Comparison of ENCODE assay signal across 16 cellular contexts in genomic region chr11:79902493-79902892, GRCh38.
DNase-seq lines count a peak whose midpoint lies in the region; ATAC-seq and TF ChIP-seq lines count a peak whose summit lies in the region.
"Had no signal": no experiment of that assay in that cellular context is flagged by ENCODE, and none has a peak within 500 bp of the region (broad histone marks: within the 10 kb centered on the region; RNA-seq: fewer than 3 reads in every experiment).

No MANE protein-coding gene starts in this region.

- no peak overlapping the region for H2BK120ac ChIP-seq in mesendoderm (ENCODE audit: low read depth, low read length)

- no peak overlapping the region for H2AK5ac ChIP-seq in mesendoderm (ENCODE audit: low read length)

- H3K4me2 ChIP-seq in mesendoderm (ENCODE audit: low read length): no peak overlapping the region

- H3K4me1 ChIP-seq in mesendoderm (ENCODE audit: control insufficient read depth, low read depth, low read length): no peaks in the 10 kb centered on the region

- no peaks in the 10 kb centered on the region for H3K79me2 ChIP-seq in mesendoderm (ENCODE audit: control insufficient read depth, insufficient read depth, low read length)

- ATAC-seq in HG03139 (IDR thresholded peaks at IDR 0.05; ENCODE audit: unreplicated experiment): no peak
- ATAC-seq: activated CD4-positive, alpha-beta T cell treated with anti-CD3 and anti-CD28 coated beads for 36 hours; left lobe of liver; stimulated activated naive CD8-positive, alpha-beta T cell treated with anti-CD3 and anti-CD28 coated beads, Interleukin-15, Interleukin-2, amounts not matched to agents 100 U/mL and 50 U/mL, for 24 hours had no signal

- no peak overlapping the region for H3K23ac ChIP-seq in mesendoderm (ENCODE audit: low read length)

- H3K18ac ChIP-seq in mesendoderm (ENCODE audit: low read length): no peak overlapping the region

- no peak for TF ChIP-seq CTCF in epithelial cell of esophagus (IDR thresholded peaks at IDR 0.05; ENCODE audit: insufficient read depth, low read depth, low read length, missing control alignments)

- H3K27ac ChIP-seq in mesendoderm (ENCODE audit: low read depth, low read length): no peak overlapping the region

- H3K4ac ChIP-seq in mesendoderm (ENCODE audit: low read depth, low read length): no peak overlapping the region

- H3K9ac ChIP-seq in mesendoderm (ENCODE audit: low read length): no peak overlapping the region

- WGBS in mesendoderm (ENCODE audit: extremely low coverage, insufficient coverage, low lambda C conversion rate): no CpG with 5 or more reads among the region's 2 CpGs

- DNase-seq in AG08396 (ENCODE audit: low spot score) (peak; percentile 5), NCI-H226 (peak; percentile 69), epithelial cell of esophagus (ENCODE audit: low read depth) (peak; percentile 92), mesendoderm (peak; percentile 8), COLO668 (lab: John Stamatoyannopoulos, UW; ENCODE audit: unreplicated experiment) (no peak), SKM-1 treated with dmso at 0.1 percent for 144 hours (lab: John Stamatoyannopoulos, UW; ENCODE audit: unreplicated experiment) (no peak)
- DNase-seq in stimulated activated CD4-positive, alpha-beta T cell treated with anti-CD3 and anti-CD28 coated beads, Interleukin-2, amount 100 ng/mL, for 24 hours: no peak
- DNase-seq: activated CD4-positive, alpha-beta T cell treated with anti-CD3 and anti-CD28 coated beads for 36 hours; activated gamma-delta T cell treated with Interleukin-2 at 50 U/mL for 16 hours; cortex of kidney; GDM1; NCI-H446 treated with DMSO at 0.1 percent for 48 hours; posterior cingulate gyrus; stimulated activated naive CD8-positive, alpha-beta T cell treated with anti-CD3 and anti-CD28 coated beads, Interleukin-15, Interleukin-2, amounts not matched to agents 100 U/mL and 50 U/mL, for 24 hours had no signal

- H3K79me1 ChIP-seq in mesendoderm (ENCODE audit: low read length): no peaks in the 10 kb centered on the region

- H2BK15ac ChIP-seq in mesendoderm (replicated peaks; ENCODE audit: low read depth): no peak overlapping the region

- H3K36me3 ChIP-seq in mesendoderm (ENCODE audit: control insufficient read depth, insufficient read depth, low read length): no peaks in the 10 kb centered on the region

- no peak overlapping the region for H3K56ac ChIP-seq in mesendoderm (ENCODE audit: low read length)

- H3K4me3 ChIP-seq in epithelial cell of esophagus (ENCODE audit: low read length): no peak overlapping the region
- no peak overlapping the region for H3K4me3 ChIP-seq in mesendoderm (ENCODE audit: low read length)

- H4K8ac ChIP-seq in mesendoderm (ENCODE audit: low read depth, low read length): no peak overlapping the region

- H3K27me3 ChIP-seq in mesendoderm (ENCODE audit: insufficient read depth, low read length, poor library complexity): no peaks in the 10 kb centered on the region

- H2BK5ac ChIP-seq in mesendoderm (ENCODE audit: low read length): no peak overlapping the region

- H4K5ac ChIP-seq in mesendoderm (ENCODE audit: low read length): no peak overlapping the region

Comparison
In these comparisons a context has a peak if more than half of its experiments do, and no peak if none do; other contexts are left out.
1. DNase-seq: peak in AG08396 (single experiment), NCI-H226 (single experiment), epithelial cell of esophagus (single experiment) and mesendoderm (single experiment); none in stimulated activated CD4-positive, alpha-beta T cell treated with anti-CD3 and anti-CD28 coated beads, Interleukin-2, amount 100 ng/mL, for 24 hours (0 of 2), COLO668 (single experiment) and SKM-1 treated with dmso at 0.1 percent for 144 hours (single experiment).